8 cellular contexts compared by ENCODE assay signal in the genomic region with DNA sequence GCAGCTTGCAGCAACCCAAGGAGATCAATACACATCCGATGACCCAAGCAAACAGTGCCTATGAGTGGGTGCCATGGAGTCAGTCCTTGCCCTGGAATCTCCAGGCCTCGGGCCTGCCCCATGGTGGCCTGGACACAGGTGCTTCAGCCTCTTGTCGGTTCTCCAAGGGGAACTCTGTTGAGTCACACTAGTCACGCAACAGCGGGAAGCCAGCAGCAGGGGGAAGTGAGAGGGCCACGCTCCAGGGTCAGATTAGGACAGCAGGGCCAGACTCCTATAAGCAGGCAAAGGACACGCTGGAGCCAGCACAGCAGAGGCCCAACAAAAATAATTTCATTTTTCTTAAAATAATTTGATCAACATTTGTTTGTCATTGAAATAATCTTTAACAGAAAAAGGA. TPM values are rescaled to one million over a fixed set of nuclear protein-coding genes. Genes with fewer than 3 reads are reported as not detected.
DNase-seq lines count a peak whose midpoint lies in the region; ATAC-seq and TF ChIP-seq lines count a peak whose summit lies in the region.

No MANE protein-coding gene starts in this region.

- DNase-seq in GM03348 (ENCODE audit: low spot score) (peak; percentile 70), Panc1 (ENCODE audit: low read depth, low spot score) (peak; percentile 45), germinal center (ENCODE audit: low spot score) (peak; percentile 56), glutamatergic neuron (no peak), Caco-2 (no peak)
- no peak for DNase-seq in stimulated activated CD4-positive, alpha-beta T cell treated with anti-CD3 and anti-CD28 coated beads, Interleukin-2, amount 100 ng/mL, for 48 hours

- POLR2A ChIA-PET in Panc1 (lab: Charles Lee) (no interaction called here), Caco-2 (lab: Charles Lee) (no interaction called here)

- peak overlapping the region; percentile 84 for H3K27ac Mint-ChIP-seq in stimulated activated memory B cell treated with anti-CD40 and anti-IgM and Interleukin-4, amounts not matched to agents 10 μg/mL and 1 μg/mL and 100 μg/mL, for 72 hours
- no peak overlapping the region for H3K27ac Mint-ChIP-seq in glutamatergic neuron (ENCODE audit: unreplicated experiment)
- no peak overlapping the region for H3K27ac Mint-ChIP-seq in Caco-2 (ENCODE audit: unreplicated experiment)

- peak overlapping the region; percentile 36 for H3K4me3 Mint-ChIP-seq in stimulated activated memory B cell treated with anti-CD40 and anti-IgM and Interleukin-4, amounts not matched to agents 10 μg/mL and 1 μg/mL and 100 μg/mL, for 72 hours
- H3K4me3 Mint-ChIP-seq in glutamatergic neuron (ENCODE audit: unreplicated experiment) (no peak overlapping the region), Caco-2 (ENCODE audit: unreplicated experiment) (no peak overlapping the region)

- peaks cover 4% of the 10 kb centered on the region for H3K9me3 Mint-ChIP-seq in stimulated activated memory B cell treated with anti-CD40 and anti-IgM and Interleukin-4, amounts not matched to agents 10 μg/mL and 1 μg/mL and 100 μg/mL, for 72 hours
- H3K9me3 Mint-ChIP-seq in glutamatergic neuron (ENCODE audit: unreplicated experiment) (no peaks in the 10 kb centered on the region), Caco-2 (ENCODE audit: unreplicated experiment) (no peaks in the 10 kb centered on the region)

- intact Hi-C loops in Panc1 (cut with micrococcal nuclease; ENCODE audit: unreplicated experiment) (no loop called here), Caco-2 (cut with micrococcal nuclease; ENCODE audit: unreplicated experiment) (no loop called here)

- H3K27me3 ChIP-seq in Panc1 (ENCODE audit: control insufficient read depth, insufficient read depth, low read length) (no peaks in the 10 kb centered on the region), Caco-2 (replicated peaks; ENCODE audit: control insufficient read depth, insufficient read depth, low read length) (no peaks in the 10 kb centered on the region)

- H3K36me3 Mint-ChIP-seq in stimulated activated memory B cell treated with anti-CD40 and anti-IgM and Interleukin-4, amounts not matched to agents 10 μg/mL and 1 μg/mL and 100 μg/mL, for 72 hours: peaks cover 6% of the 10 kb centered on the region
- H3K36me3 Mint-ChIP-seq in glutamatergic neuron (ENCODE audit: unreplicated experiment) (no peaks in the 10 kb centered on the region), Caco-2 (ENCODE audit: insufficient read depth, unreplicated experiment) (peaks cover 3% of the 10 kb centered on the region)

- H3K27me3 Mint-ChIP-seq in stimulated activated memory B cell treated with anti-CD40 and anti-IgM and Interleukin-4, amounts not matched to agents 10 μg/mL and 1 μg/mL and 100 μg/mL, for 72 hours: no peaks in the 10 kb centered on the region
- H3K27me3 Mint-ChIP-seq in glutamatergic neuron (ENCODE audit: unreplicated experiment): peaks cover 3% of the 10 kb centered on the region
- no peaks in the 10 kb centered on the region for H3K27me3 Mint-ChIP-seq in Caco-2 (ENCODE audit: insufficient read depth, unreplicated experiment)

- CTCF ChIA-PET in Panc1 (lab: Charles Lee) (interaction anchor here (0.7 kb wide), 1 partner anchor 85 kb away, joined by 4 read pairs; no protein-coding TSS in a partner anchor), Caco-2 (lab: Charles Lee) (interaction anchor here (0.5 kb wide), 1 partner anchor 272 kb away, joined by 4 read pairs; no protein-coding TSS in a partner anchor)

- TF ChIP-seq CTCF in Panc1 (IDR thresholded peaks at IDR 0.05) (no peak), glutamatergic neuron (IDR thresholded peaks at IDR 0.05; ENCODE audit: partially characterized antibody, unreplicated experiment) (no peak), Caco-2 (IDR thresholded peaks at IDR 0.05; ENCODE audit: insufficient read depth in 1 of 2, low read depth in 1 of 2, low read length in 1 of 2, severe bottlenecking in 1 of 2, unreplicated experiment in 1 of 2) (no peak)

- H3K4me1 Mint-ChIP-seq in stimulated activated memory B cell treated with anti-CD40 and anti-IgM and Interleukin-4, amounts not matched to agents 10 μg/mL and 1 μg/mL and 100 μg/mL, for 72 hours: peaks cover 59% of the 10 kb centered on the region
- H3K4me1 Mint-ChIP-seq in glutamatergic neuron (ENCODE audit: low read depth, unreplicated experiment): no peaks in the 10 kb centered on the region
- H3K4me1 Mint-ChIP-seq in Caco-2 (ENCODE audit: low read depth, unreplicated experiment): peaks cover 7% of the 10 kb centered on the region

- H3K9me3 ChIP-seq in Panc1 (ENCODE audit: control insufficient read depth, insufficient read depth, low read depth, low read length): no peaks in the 10 kb centered on the region
- H3K9me3 ChIP-seq in Caco-2: no peaks in the 10 kb centered on the region

- BruUV-seq in Panc1 (replicated peaks; lab: Mats Ljungman, UMichigan) (no TSS peak), Caco-2 (replicated peaks; lab: Mats Ljungman, UMichigan) (no TSS peak)

- H3K4me1 ChIP-seq in Panc1 (ENCODE audit: control insufficient read depth, insufficient read depth, low read length): peaks cover 32% of the 10 kb centered on the region
- H3K4me1 ChIP-seq in Caco-2: no peaks in the 10 kb centered on the region

- H3K27ac ChIP-seq in Panc1 (ENCODE audit: low read length): peak overlapping the region; percentile 36

- H3K4me3 ChIP-seq in Panc1 (ENCODE audit: low read depth in 2 of 2, low read length in 2 of 2): no peak overlapping the region
- no peak overlapping the region for H3K4me3 ChIP-seq in Caco-2 (ENCODE audit: low read depth, low read length)

- H3K36me3 ChIP-seq in Panc1 (ENCODE audit: control insufficient read depth, insufficient read depth, low read length) (no peaks in the 10 kb centered on the region), Caco-2 (ENCODE audit: control insufficient read depth, insufficient read depth, low read length) (no peaks in the 10 kb centered on the region)

- peak; percentile 56 for ATAC-seq in HG02588 (IDR thresholded peaks at IDR 0.05; ENCODE audit: unreplicated experiment)
- ATAC-seq in Panc1: peak; percentile 83
- ATAC-seq in stimulated activated memory B cell treated with anti-CD40 and anti-IgM and Interleukin-4, amounts not matched to agents 10 μg/mL and 1 μg/mL and 100 μg/mL, for 72 hours: peak; percentile 89

- in situ Hi-C loops in Panc1 (cut with HindIII; ENCODE audit: low pct_unique_long_range_greater_than_20kb, low sequenced_read_pairs): no loop called here

RNA-seq across cellular contexts. Expression of gene ARMC9, which starts 16.6 kb away (rescaled TPM):
- total RNA-seq in Panc1 (2021; ENCODE audit: unreplicated experiment) (42.7 TPM), glutamatergic neuron (ENCODE audit: unreplicated experiment) (19.3 TPM), Caco-2 (2022) (3.3 and 5.2 TPM in 2 replicates)
- 76.4 TPM for polyA plus RNA-seq in Panc1 (2012; ENCODE audit: insufficient read length)

RNA-seq across cellular contexts. Expression of gene HTR2B, which starts 57.0 kb away (rescaled TPM):
- total RNA-seq in Panc1 (2021; ENCODE audit: unreplicated experiment) (not detected), glutamatergic neuron (ENCODE audit: unreplicated experiment) (not detected), Caco-2 (2022) (not detected in 2 replicates)
- polyA plus RNA-seq in Panc1 (2012; ENCODE audit: insufficient read length): not detected

Comparison
In these comparisons a context has a peak if more than half of its experiments do, and no peak if none do; other contexts are left out.
1. DNase-seq: peak in GM03348 (single experiment), Panc1 (single experiment) and germinal center (single experiment); none in glutamatergic neuron (single experiment), stimulated activated CD4-positive, alpha-beta T cell treated with anti-CD3 and anti-CD28 coated beads, Interleukin-2, amount 100 ng/mL, for 48 hours (0 of 2) and Caco-2 (0 of 2).
2. Peak in every context shown above with its lines, with median percentiles within 50 percentile points of each other: ATAC-seq.